In the genomic region with DNA sequence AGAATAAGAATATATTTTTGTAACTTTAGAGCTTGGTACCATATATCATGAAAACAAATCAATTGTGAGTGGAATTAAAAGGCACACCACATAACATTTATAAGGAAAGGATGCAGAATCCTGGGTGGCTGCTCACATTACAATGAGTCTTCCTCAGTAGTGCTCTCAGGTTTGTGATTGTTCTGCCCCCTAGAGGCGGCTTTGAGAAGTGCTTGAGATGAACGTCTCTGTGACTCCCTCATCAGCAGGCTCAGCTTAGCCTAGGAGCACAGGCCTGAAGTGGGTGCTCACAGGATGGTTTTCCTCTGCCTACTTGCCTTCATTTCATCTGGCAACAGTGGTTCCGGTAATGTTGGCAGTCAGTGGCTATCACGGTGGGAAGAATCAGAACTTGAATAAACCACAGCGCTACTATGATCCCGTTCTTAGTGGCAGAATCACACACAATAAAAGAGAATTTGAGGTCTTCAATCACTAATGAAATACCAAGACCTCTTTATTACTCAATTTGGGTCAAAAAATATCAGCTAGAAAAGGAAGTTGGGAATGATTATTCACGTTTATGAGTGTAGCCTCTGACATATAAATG, we compare ENCODE assay signal across 8 cellular contexts. TPM values are rescaled to one million over a fixed set of nuclear protein-coding genes. Genes with fewer than 3 reads are reported as not detected.
DNase-seq lines count a peak whose midpoint lies in the region; ATAC-seq and TF ChIP-seq lines count a peak whose summit lies in the region.

No MANE protein-coding gene starts in this region.

- TF ChIP-seq POLR2A in IMR-90 (IDR thresholded peaks at IDR 0.05; ENCODE audit: low read depth, low read length) = no peak
- no peak for TF ChIP-seq POLR2A in suprapubic skin (IDR thresholded peaks at IDR 0.05)

- H3K4me1 Mint-ChIP-seq in activated T-cell treated with anti-CD3 and anti-CD28 coated beads, Interleukin-2, amount 50 U/mL, for 72 hours (ENCODE audit: low read depth) = peaks cover 11% of the 10 kb centered on the region

- no peaks in the 10 kb centered on the region for H3K79me2 ChIP-seq in PC-3 (ENCODE audit: low read length)

- peaks cover 26% of the 10 kb centered on the region for H3K27me3 Mint-ChIP-seq in activated T-cell treated with anti-CD3 and anti-CD28 coated beads, Interleukin-2, amount 50 U/mL, for 72 hours (ENCODE audit: low read depth)

- H3K9me2 ChIP-seq in PC-3 (replicated peaks; ENCODE audit: low read length) = no peaks in the 10 kb centered on the region

- H3K27ac Mint-ChIP-seq in activated T-cell treated with anti-CD3 and anti-CD28 coated beads, Interleukin-2, amount 50 U/mL, for 72 hours = no peak overlapping the region

- H3K79me1 ChIP-seq in IMR-90 (ENCODE audit: low read depth in 1 of 2, low read length in 2 of 2) = no peaks in the 10 kb centered on the region

- CTCF ChIA-PET in IMR-90 (lab: Yijun Ruan, JAX) = interaction anchor here (0.6 to 1.4 kb wide), 10 partner anchors 9 to 166 kb away, joined by 3 to 6 read pairs (median 4); no protein-coding TSS in a partner anchor
- CTCF ChIA-PET in PC-3 (lab: Charles Lee) = interaction anchor here (0.6 to 1.7 kb wide), 2 partner anchors 148 to 166 kb away, joined by 5 to 6 read pairs; no protein-coding TSS in a partner anchor

- no peak overlapping the region for H3K56ac ChIP-seq in IMR-90 (ENCODE audit: extremely low read depth, insufficient read depth, low read length)

- H3K9me3 Mint-ChIP-seq in activated T-cell treated with anti-CD3 and anti-CD28 coated beads, Interleukin-2, amount 50 U/mL, for 72 hours = peaks cover 0 to 5% of the 10 kb centered on the region in 2 donors

- no peak overlapping the region for H2BK120ac ChIP-seq in IMR-90 (ENCODE audit: low read depth, low read length)

- no peak overlapping the region for H2BK5ac ChIP-seq in IMR-90 (ENCODE audit: low read depth, low read length, poor library complexity, severe bottlenecking)

- H3K4me2 ChIP-seq in IMR-90 (ENCODE audit: low read depth, low read length) = no peak overlapping the region
- no peak overlapping the region for H3K4me2 ChIP-seq in PC-3 (ENCODE audit: low read length)

- H3K4me3 Mint-ChIP-seq in activated T-cell treated with anti-CD3 and anti-CD28 coated beads, Interleukin-2, amount 50 U/mL, for 72 hours = no peak overlapping the region

- peaks cover 0 to 2% of the 10 kb centered on the region in 2 donors for H3K36me3 Mint-ChIP-seq in activated T-cell treated with anti-CD3 and anti-CD28 coated beads, Interleukin-2, amount 50 U/mL, for 72 hours (ENCODE audit: insufficient read depth in 2 of 2)

- H3K36me3 ChIP-seq in IMR-90 (ENCODE audit: control insufficient read depth, insufficient read depth, low read length) (no peaks in the 10 kb centered on the region), PC-3 (ENCODE audit: low read depth, low read length) (no peaks in the 10 kb centered on the region; the same call in 1 of the 2 replicates), suprapubic skin (no peaks in the 10 kb centered on the region)

- H3K4me1 ChIP-seq in IMR-90 (ENCODE audit: control insufficient read depth, insufficient read depth, low read length) (no peaks in the 10 kb centered on the region), PC-3 (ENCODE audit: insufficient read depth, low read length) (no peaks in the 10 kb centered on the region), suprapubic skin (peaks cover 17% of the 10 kb centered on the region)

- H2AFZ ChIP-seq in IMR-90 (replicated peaks; ENCODE audit: low read length, poor library complexity) (no peak overlapping the region), PC-3 (ENCODE audit: low read length) (no peak overlapping the region)

- no peak overlapping the region for H3K23ac ChIP-seq in IMR-90 (ENCODE audit: low read depth, low read length)

- DNase-seq in EL (peak; percentile 47), IMR-90 (peak; percentile 63), PC-3 (peak; percentile 80), fibroblast of the conjunctiva (ENCODE audit: low read depth) (peak; percentile 64), nucleus accumbens (lab: John Stamatoyannopoulos, UW) (peak in 51 of 56 donors; percentile 8 to 91 (median 59)), suprapubic skin (ENCODE audit: low spot score in 2 of 2) (peak; percentile 84)
- peak; percentile 77 to 80 for DNase-seq in activated T-cell treated with anti-CD3 and anti-CD28 coated beads, Interleukin-2, amount 50 U/mL, for 72 hours

- H4K91ac ChIP-seq in IMR-90 (ENCODE audit: insufficient read depth, low read depth, low read length) = no peak overlapping the region

- peak; percentile 83 for ATAC-seq in GM21717 (IDR thresholded peaks at IDR 0.05; ENCODE audit: unreplicated experiment)
- ATAC-seq in IMR-90 (ENCODE audit: low read depth) = peak; percentile 98
- peak; percentile 75 for ATAC-seq in PC-3
- ATAC-seq in activated T-cell treated with anti-CD3 and anti-CD28 coated beads, Interleukin-2, amount 50 U/mL, for 72 hours (replicated peaks in 1 of 2) = peak; percentile 90 to 91

- POLR2A ChIA-PET in IMR-90 (lab: Charles Lee; ENCODE audit: unreplicated experiment) = no interaction called here
- POLR2A ChIA-PET in PC-3 (lab: Charles Lee; ENCODE audit: unreplicated experiment) = no interaction called here

- H2AK5ac ChIP-seq in IMR-90 (ENCODE audit: low read depth, low read length) = no peak overlapping the region

- H3F3A ChIP-seq in PC-3 (ENCODE audit: low read length, unreplicated experiment) = no peaks in the 10 kb centered on the region

- BruUV-seq in IMR-90 (replicated peaks; lab: Mats Ljungman, UMichigan) = no TSS peak
- BruUV-seq in PC-3 (replicated peaks; lab: Mats Ljungman, UMichigan) = no TSS peak

- H4K5ac ChIP-seq in IMR-90 (ENCODE audit: low read depth, low read length) = no peak overlapping the region

- intact Hi-C loops in IMR-90 (cut with micrococcal nuclease) (loop anchor here (1.0 to 2.0 kb wide), 2 partner anchors 166 to 298 kb away; no protein-coding TSS in a partner anchor), PC-3 (cut with micrococcal nuclease) (loop anchor here (1.0 to 5.0 kb wide), 4 partner anchors 36 to 752 kb away; no protein-coding TSS in a partner anchor)

- in situ Hi-C loops in IMR-90 (cut with MboI; ENCODE audit: low sequenced_read_pairs) = loop anchor here (10.0 kb wide), 1 partner anchor 168 kb away; no protein-coding TSS in a partner anchor

- H2BK20ac ChIP-seq in IMR-90 (ENCODE audit: low read depth, low read length) = no peak overlapping the region

- peak; percentile 56 for TF ChIP-seq RAD21 in IMR-90 (IDR thresholded peaks at IDR 0.05; ENCODE audit: low read length)

- TF ChIP-seq EP300 in suprapubic skin (IDR thresholded peaks at IDR 0.05) = no peak

- no peak overlapping the region for H3K18ac ChIP-seq in IMR-90 (ENCODE audit: low read depth, low read length)

- H3K27me3 ChIP-seq in IMR-90 (ENCODE audit: control insufficient read depth, insufficient read depth, low read length) = peaks cover 14% of the 10 kb centered on the region
- H3K27me3 ChIP-seq in PC-3 (ENCODE audit: low read length) = no peaks in the 10 kb centered on the region
- no peaks in the 10 kb centered on the region for H3K27me3 ChIP-seq in suprapubic skin

- 0 out of 2 replicates have a peak, but pooled peaks cover 3% of the 10 kb centered on the region for H3K9me3 ChIP-seq in IMR-90 (ENCODE audit: control insufficient read depth, insufficient read depth, low read length)
- no peaks in the 10 kb centered on the region for H3K9me3 ChIP-seq in PC-3 (ENCODE audit: low read length)
- no peaks in the 10 kb centered on the region for H3K9me3 ChIP-seq in suprapubic skin

- dilution Hi-C loops in IMR-90 (cut with HindIII; ENCODE audit: low sequenced_read_pairs, unreplicated experiment) = no loop called here

- H4K20me1 ChIP-seq in IMR-90 (ENCODE audit: insufficient read depth, low read length) (no peaks in the 10 kb centered on the region), PC-3 (ENCODE audit: low read length) (no peaks in the 10 kb centered on the region)

- no peak overlapping the region for H2AK9ac ChIP-seq in IMR-90 (replicated peaks; ENCODE audit: low read depth, low read length, poor library complexity)

- H3K9me1 ChIP-seq in IMR-90 (ENCODE audit: insufficient read depth, low read length) = no peaks in the 10 kb centered on the region

- no peak overlapping the region for H4K8ac ChIP-seq in IMR-90 (ENCODE audit: low read depth in 2 of 2, low read length in 2 of 2)

- H2BK15ac ChIP-seq in IMR-90 (ENCODE audit: low read depth, low read length) = no peak overlapping the region

- H3K14ac ChIP-seq in IMR-90 (replicated peaks; ENCODE audit: low read depth, low read length) = no peak overlapping the region

- no peak overlapping the region for H3K4ac ChIP-seq in IMR-90 (ENCODE audit: low read depth, low read length)

- H3K27ac ChIP-seq in IMR-90 (ENCODE audit: insufficient read depth, low read length) (no peak overlapping the region), PC-3 (ENCODE audit: low read length) (no peak overlapping the region), suprapubic skin (no peak overlapping the region)

- H3K9ac ChIP-seq in IMR-90 (ENCODE audit: low read depth, low read length) (no peak overlapping the region), PC-3 (ENCODE audit: low read length) (no peak overlapping the region)

- no peak overlapping the region for H3K4me3 ChIP-seq in IMR-90 (ENCODE audit: insufficient read depth, low read depth, low read length)
- H3K4me3 ChIP-seq in PC-3 (ENCODE audit: low read length) = no peak overlapping the region
- no peak overlapping the region for H3K4me3 ChIP-seq in suprapubic skin

- peak; percentile 63 for TF ChIP-seq CTCF in IMR-90 (conservative IDR thresholded peaks at IDR 0.05; ENCODE audit: low read depth, low read length)
- peak; percentile 67 for TF ChIP-seq CTCF in PC-3 (conservative IDR thresholded peaks at IDR 0.05; ENCODE audit: low read depth, low read length)
- TF ChIP-seq CTCF in suprapubic skin (IDR thresholded peaks at IDR 0.05) = peak; percentile 53 to 81

- WGBS in IMR-90 (ENCODE audit: extremely low coverage in 2 of 2, insufficient read length in 1 of 2), 2 experiments = no CpG with 5 or more reads among the region's 7 CpGs
- WGBS in suprapubic skin = 32% methylated on average over 7 of the region's 7 CpGs

TF ChIP-seq in IMR-90, 13 proteins besides CTCF, POLR2A, EP300 and RAD21:
- TF ChIP-seq SMC3 (IDR thresholded peaks at IDR 0.05; ENCODE audit: low read depth, low read length) (peak; percentile 39), CEBPB (IDR thresholded peaks at IDR 0.05; ENCODE audit: low read depth, low read length) (no peak)

RNA-seq across cellular contexts. Expression of gene B4GALT6, which starts 38.1 kb away (rescaled TPM):
- total RNA-seq in IMR-90 (2012; rRNA removed) (0.83 and 3.9 TPM in 2 replicates), PC-3 (2014; rRNA removed) (1.4 and 2.4 TPM in 2 replicates), suprapubic skin (1 to 10 TPM; 1.8 to 3.4 (median 2.2) TPM)
- 0.52 and 1.1 TPM in 2 replicates for polyA plus RNA-seq in IMR-90 (2012; rRNA removed)
- 0.14 and 0.28 TPM in 2 replicates for polyA plus RNA-seq in IMR-90 (2012; cell fraction: cytosol; rRNA removed)
- 0.13 and 0.65 TPM in 2 replicates for polyA plus RNA-seq in IMR-90 (2012; cell fraction: nucleus; rRNA removed; ENCODE audit: low replicate concordance)
- total RNA-seq in activated T-cell treated with anti-CD3 and anti-CD28 coated beads, Interleukin-2, amount 50 U/mL, for 72 hours = 1 to 10 TPM; 2.8 to 5.0 TPM

RNA-seq across cellular contexts. Expression of gene SLC25A52, which starts 38.2 kb away (rescaled TPM):
- not detected in 2 replicates for total RNA-seq in IMR-90 (2012; rRNA removed)
- polyA plus RNA-seq in IMR-90 (2012; rRNA removed) = not detected in 2 replicates
- polyA plus RNA-seq in IMR-90 (2012; cell fraction: cytosol; rRNA removed) = not detected in 2 replicates
- 0.04 TPM in 1 of 2 replicates, not detected in the other for polyA plus RNA-seq in IMR-90 (2012; cell fraction: nucleus; rRNA removed; ENCODE audit: low replicate concordance)
- total RNA-seq in PC-3 (2014; rRNA removed) = not detected in 2 replicates
- not detected for total RNA-seq in activated T-cell treated with anti-CD3 and anti-CD28 coated beads, Interleukin-2, amount 50 U/mL, for 72 hours
- not detected for total RNA-seq in suprapubic skin
